ENCODE assay signal across 11 cellular contexts in genomic region chr4:139857021-139857420, GRCh38.
DNase-seq lines count a peak whose midpoint lies in the region; ATAC-seq, FAIRE-seq and TF ChIP-seq lines count a peak whose summit lies in the region.
"Had no signal": no experiment of that assay in that cellular context is flagged by ENCODE, and none has a peak within 500 bp of the region (broad histone marks: within the 10 kb centered on the region; RNA-seq: fewer than 3 reads in every experiment).

No MANE protein-coding gene starts in this region.

- POLR2A ChIA-PET in HepG2 (lab: Yijun Ruan, JAX) = interaction anchor here (1.1 kb wide), 1 partner anchor 15 kb away, joined by 3 read pairs; no protein-coding TSS in a partner anchor

- in situ Hi-C loops in HepG2 (cut with HindIII; ENCODE audit: extremely low pct_ligation_motif_present, low pct_unique_long_range_greater_than_20kb) = no loop called here

- peak; percentile 48 for DNase-seq in DMS53 treated with DMSO at 0.1 percent for 48 hours (lab: John Stamatoyannopoulos, UW; ENCODE audit: unreplicated experiment)
- peak; percentile 41 for DNase-seq in NCI-H1092 (lab: John Stamatoyannopoulos, UW)
- no peak for DNase-seq in T-helper 17 cell
- DNase-seq in HepG2 (ENCODE audit: low spot score) = peak; percentile 77
- no peak for DNase-seq in AG08395 (ENCODE audit: low spot score)
- DNase-seq in activated gamma-delta T cell treated with Interleukin-2 at 50 U/mL for 16 hours = no peak
- DNase-seq: left cardiac atrium, RPMI8226 had no signal

- H3K4me2 ChIP-seq in HepG2 (ENCODE audit: low read depth, low read length) = peak overlapping the region; percentile 36

- no peaks in the 10 kb centered on the region for H3K27me3 ChIP-seq in HepG2 (ENCODE audit: control insufficient read depth in 1 of 2, insufficient read depth in 2 of 2, low read length in 2 of 2)

- TF ChIP-seq RAD21 in HepG2 (CRISPR knock-in tag; IDR thresholded peaks at IDR 0.05) = no peak

- no peaks in the 10 kb centered on the region for H4K20me1 ChIP-seq in HepG2 (ENCODE audit: insufficient read depth, low read length)

- no peak overlapping the region for H3K9ac ChIP-seq in HepG2 (ENCODE audit: insufficient read depth, low read depth, low read length)

- no peak for ATAC-seq in T-helper 17 cell
- ATAC-seq in HepG2 = peak; percentile 95
- ATAC-seq in HG02798 (IDR thresholded peaks at IDR 0.05; ENCODE audit: poor library complexity, unreplicated experiment) = no peak
- ATAC-seq in GM18511 (IDR thresholded peaks at IDR 0.05; ENCODE audit: unreplicated experiment) = no peak
- ATAC-seq: left cardiac atrium had no signal

- H3K36me3 ChIP-seq in HepG2 (replicated peaks in 1 of 2; ENCODE audit: control insufficient read depth in 1 of 2, insufficient read depth in 2 of 2, low read length in 2 of 2) = no peaks in the 10 kb centered on the region

- no peak overlapping the region for H2AFZ ChIP-seq in HepG2 (ENCODE audit: low read length)

- no peaks in the 10 kb centered on the region for H3K79me2 ChIP-seq in HepG2 (ENCODE audit: insufficient read depth, low read length)

- no peak for TF ChIP-seq POLR2A in HepG2 (IDR thresholded peaks at IDR 0.05; ENCODE audit: insufficient read depth in 1 of 2, low read depth in 2 of 2, low read length in 2 of 2)

- 3% methylated on average over 4 of the region's 4 CpGs for WGBS in HepG2 (ENCODE audit: low lambda C conversion rate)

- intact Hi-C loops in HepG2 (cut with micrococcal nuclease; ENCODE audit: unreplicated experiment) = loop anchor here (2.0 to 5.0 kb wide), 2 partner anchors 14 to 95 kb away; no protein-coding TSS in a partner anchor

- H3K27ac ChIP-seq in HepG2 (ENCODE audit: extremely low read length, insufficient read depth, low read length) = peak overlapping the region; percentile 31
- H3K27ac ChIP-seq: skin epidermis had no signal

- TF ChIP-seq EP300 in HepG2 (IDR thresholded peaks at IDR 0.05; ENCODE audit: low read depth in 2 of 2, low read length in 2 of 2) (peak in 1 of 2 experiments; percentile 70; a peak in 2 of 4 replicates), HepG2 (CRISPR knock-in tag; IDR thresholded peaks at IDR 0.05; ENCODE audit: borderline replicate concordance) (no peak)

- H3K4me1 ChIP-seq in HepG2 (ENCODE audit: insufficient read depth, low read length) = peaks cover 79% of the 10 kb centered on the region

- H3K4me1 Mint-ChIP-seq in T-helper 17 cell = peaks cover 11% of the 10 kb centered on the region

- CTCF ChIA-PET in HepG2 (lab: Yijun Ruan, JAX; ENCODE audit: low intra/inter-chr PET ratio, low total read pairs) = no interaction called here

- no TSS peak for BruUV-seq in HepG2 (replicated peaks; lab: Mats Ljungman, UMichigan)

- TF ChIP-seq CTCF in HepG2 (CRISPR knock-in tag; IDR thresholded peaks at IDR 0.05) = 0 out of 2 replicates have a peak, but pooled peaks have one; percentile 3

- H3K9me3 ChIP-seq in T-helper 17 cell (ENCODE audit: control insufficient read depth, low read length, poor library complexity, severe bottlenecking) (no peaks in the 10 kb centered on the region), HepG2 (ENCODE audit: low read length) (no peaks in the 10 kb centered on the region)

- H3K4me3 ChIP-seq in HepG2 (replicated peaks in 1 of 3; ENCODE audit: insufficient read depth in 1 of 3, low read depth in 2 of 3, low read length in 3 of 3) = 0 out of 6 replicates have a peak overlapping the region, but pooled peaks of 1 of the 3 experiments have one; percentile 1
- H3K4me3 ChIP-seq: skin epidermis had no signal

- peak overlapping the region; percentile 34 for H3K27ac Mint-ChIP-seq in T-helper 17 cell

- H3K36me3 Mint-ChIP-seq in T-helper 17 cell (ENCODE audit: low read depth) = peaks cover 3% of the 10 kb centered on the region

- no peak overlapping the region for H3K4me3 Mint-ChIP-seq in T-helper 17 cell

- FAIRE-seq in HepG2 (lab: Jason Lieb, UNC) = peak; percentile 62

- H3K27me3 Mint-ChIP-seq in T-helper 17 cell = peaks cover 21% of the 10 kb centered on the region

TF ChIP-seq in HepG2, 621 proteins besides CTCF, POLR2A, EP300 and RAD21 (continues in another document):
- TF ChIP-seq TAF15 (IDR thresholded peaks at IDR 0.05; ENCODE audit: low read depth, low read length, poor library complexity, severe bottlenecking) (no peak), HMGA1 (CRISPR knock-in tag; conservative IDR thresholded peaks at IDR 0.05) (no peak), MLLT10 (CRISPR knock-in tag; IDR thresholded peaks at IDR 0.05) (no peak), U2AF1 (optimal IDR thresholded peaks at IDR 0.05; ENCODE audit: low read depth, low read length) (no peak), LBX2 (CRISPR knock-in tag; IDR thresholded peaks at IDR 0.05; ENCODE audit: borderline replicate concordance) (no peak), CBX5 (CRISPR knock-in tag; IDR thresholded peaks at IDR 0.05; ENCODE audit: borderline replicate concordance) (0 out of 2 replicates have a peak, but pooled peaks have one; percentile 26), PAXIP1 (CRISPR knock-in tag; conservative IDR thresholded peaks at IDR 0.05) (peak; percentile 86), HMGXB4 (CRISPR knock-in tag; IDR thresholded peaks at IDR 0.05; ENCODE audit: borderline replicate concordance in 1 of 2, low read depth in 1 of 2) (no peak), ZNF850 (CRISPR knock-in tag; conservative IDR thresholded peaks at IDR 0.05) (no peak), NKX3-1 (CRISPR knock-in tag; IDR thresholded peaks at IDR 0.05) (0 out of 2 replicates have a peak, but pooled peaks have one; percentile 14), ZNF512B (CRISPR knock-in tag; IDR thresholded peaks at IDR 0.05; ENCODE audit: borderline replicate concordance) (no peak), POGZ (CRISPR knock-in tag; IDR thresholded peaks at IDR 0.05) (peak; percentile 48; the same call in 1 of the 2 replicates), ZSCAN22 (CRISPR knock-in tag; IDR thresholded peaks at IDR 0.05) (no peak), GLI4 (CRISPR knock-in tag; IDR thresholded peaks at IDR 0.05; ENCODE audit: borderline replicate concordance) (no peak)

Comparison
In these comparisons a context has a peak if more than half of its experiments do, and no peak if none do; other contexts are left out.
1. DNase-seq: peak in DMS53 treated with DMSO at 0.1 percent for 48 hours (single experiment), NCI-H1092 (single experiment) and HepG2 (single experiment); none in T-helper 17 cell (0 of 3), AG08395 (single experiment) and activated gamma-delta T cell treated with Interleukin-2 at 50 U/mL for 16 hours (single experiment).